Comparison of ENCODE assay signal across 16 cellular contexts in the genomic region with DNA sequence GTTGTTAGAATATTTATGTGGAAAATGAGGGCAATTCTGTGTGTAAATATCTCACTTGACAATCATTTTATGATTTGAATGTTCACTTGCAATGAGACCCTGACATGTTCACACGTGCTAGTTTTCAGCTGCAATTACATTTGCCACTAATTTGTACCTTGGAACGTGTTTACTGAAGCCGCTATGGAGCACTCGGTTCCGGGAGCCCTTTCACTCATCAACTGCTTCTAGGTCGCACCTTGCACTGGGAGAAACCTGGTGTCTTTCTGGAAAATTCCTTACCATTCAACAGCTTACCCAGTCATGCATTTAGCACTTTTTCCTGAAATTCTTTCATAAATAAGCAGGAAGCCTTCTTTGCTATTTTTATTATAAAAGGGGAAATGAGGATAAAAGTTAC.
A peak's percentile ranks its signal among the peaks of the same experiment; 100 is the strongest.
DNase-seq lines count a peak whose midpoint lies in the region; ATAC-seq and TF ChIP-seq lines count a peak whose summit lies in the region.
"Had no signal": no experiment of that assay in that cellular context is flagged by ENCODE, and none has a peak within 500 bp of the region (broad histone marks: within the 10 kb centered on the region; RNA-seq: fewer than 3 reads in every experiment).

No MANE protein-coding gene starts in this region.

- peak overlapping the region; percentile 47 for H3K27ac Mint-ChIP-seq in WTC11
- H3K27ac Mint-ChIP-seq: CD4-positive, alpha-beta memory T cell; IgD-negative memory B cell had no signal

- CTCF ChIA-PET in WTC11 (lab: Charles Lee) = no interaction called here

- no peaks in the 10 kb centered on the region for H3K27me3 ChIP-seq in BLaER1 treated with 17β-estradiol and CSF1 and Interleukin-3, amounts not matched to agents 10 nM and 100 nM

- intact Hi-C loops in mucosa of descending colon (cut with DNase I, micrococcal nuclease) = no loop called here

- ATAC-seq in WTC11 (no peak), mucosa of descending colon (peak; percentile 93), HG03565 (IDR thresholded peaks at IDR 0.05; ENCODE audit: unreplicated experiment) (no peak)

- H3K36me3 Mint-ChIP-seq in WTC11 = no peaks in the 10 kb centered on the region
- H3K36me3 Mint-ChIP-seq: CD4-positive, alpha-beta memory T cell had no signal

- H3K36me3 ChIP-seq in BLaER1 treated with 17β-estradiol and CSF1 and Interleukin-3, amounts not matched to agents 10 nM and 100 nM = no peaks in the 10 kb centered on the region
- H3K36me3 ChIP-seq in mucosa of descending colon (ENCODE audit: low read depth) = no peaks in the 10 kb centered on the region
- H3K36me3 ChIP-seq: SJSA1 had no signal

- H3K4me3 ChIP-seq in BLaER1 treated with 17β-estradiol and CSF1 and Interleukin-3, amounts not matched to agents 10 nM and 100 nM = no peak overlapping the region
- H3K4me3 ChIP-seq in mucosa of descending colon = no peak overlapping the region
- H3K4me3 ChIP-seq: SJSA1 had no signal

- peaks cover 92% of the 10 kb centered on the region for H3K4me1 Mint-ChIP-seq in WTC11

- TF ChIP-seq CTCF in WTC11 (IDR thresholded peaks at IDR 0.05) (no peak), mucosa of descending colon (IDR thresholded peaks at IDR 0.05) (no peak)

- H4K20me1 ChIP-seq in BLaER1 treated with 17β-estradiol and CSF1 and Interleukin-3, amounts not matched to agents 10 nM and 100 nM = no peaks in the 10 kb centered on the region; a peak in 1 of 22 replicates

- peaks cover 20 to 43% (median 37%) of the 10 kb centered on the region in 10 experiments for H3K4me1 ChIP-seq in BLaER1 treated with 17β-estradiol and CSF1 and Interleukin-3, amounts not matched to agents 10 nM and 100 nM
- H3K4me1 ChIP-seq in mucosa of descending colon (ENCODE audit: low read depth) = peaks cover 12% of the 10 kb centered on the region
- H3K4me1 ChIP-seq: SJSA1 had no signal

- DNase-seq in NCI-H1417 treated with DMSO at 0.1 percent for 48 hours (lab: John Stamatoyannopoulos, UW) = peak; percentile 92
- no peak for DNase-seq in WTC11 (ENCODE audit: low spot score)
- peak in 1 of 3 donors; percentile 56 for DNase-seq in mucosa of descending colon
- no peak for DNase-seq in activated CD4-positive, alpha-beta T cell treated with anti-CD3 and anti-CD28 coated beads for 1 hour
- DNase-seq in NCI-H345 treated with DMSO at 0.1 percent for 48 hours (lab: John Stamatoyannopoulos, UW; ENCODE audit: unreplicated experiment) = no peak
- no peak for DNase-seq in NCI-H226
- DNase-seq: AML-193; CD4-positive, alpha-beta memory T cell; DND-41; GDM1; NCI-H2171 treated with DMSO at 0.1 percent for 48 hours; NCI-H524 had no signal

- H3K4me3 Mint-ChIP-seq in WTC11 = no peak overlapping the region
- H3K4me3 Mint-ChIP-seq: CD4-positive, alpha-beta memory T cell; IgD-negative memory B cell had no signal

- H3K9me3 Mint-ChIP-seq in WTC11 = no peaks in the 10 kb centered on the region
- H3K9me3 Mint-ChIP-seq: CD4-positive, alpha-beta memory T cell; IgD-negative memory B cell had no signal

- peak overlapping the region; percentile 3 to 67 (median 39); a peak in 16 of 22 replicates for H3K4me2 ChIP-seq in BLaER1 treated with 17β-estradiol and CSF1 and Interleukin-3, amounts not matched to agents 10 nM and 100 nM

- POLR2A ChIA-PET in WTC11 (lab: Charles Lee) = interaction anchor here (0.6 kb wide), 1 partner anchor 59 kb away, joined by 7 read pairs; no protein-coding TSS in a partner anchor

- H3K9ac ChIP-seq in BLaER1 treated with 17β-estradiol and CSF1 and Interleukin-3, amounts not matched to agents 10 nM and 100 nM = no peak overlapping the region

- no peaks in the 10 kb centered on the region for H3K9me3 ChIP-seq in BLaER1 treated with 17β-estradiol and CSF1 and Interleukin-3, amounts not matched to agents 10 nM and 100 nM (replicated peaks in 1 of 11)
- H3K9me3 ChIP-seq in mucosa of descending colon = no peaks in the 10 kb centered on the region
- H3K9me3 ChIP-seq: SJSA1 had no signal

- H3K27me3 Mint-ChIP-seq in WTC11 (ENCODE audit: low read depth) = no peaks in the 10 kb centered on the region
- H3K27me3 Mint-ChIP-seq: CD4-positive, alpha-beta memory T cell; IgD-negative memory B cell had no signal

- no peak overlapping the region for H3K27ac ChIP-seq in BLaER1 treated with 17β-estradiol and CSF1 and Interleukin-3, amounts not matched to agents 10 nM and 100 nM
- H3K27ac ChIP-seq: SJSA1 had no signal

TF ChIP-seq in WTC11, 78 proteins besides CTCF, POLR2A, EP300 and RAD21:
- TF ChIP-seq ZNF219 (CRISPR knock-in tag; IDR thresholded peaks at IDR 0.05; ENCODE audit: borderline replicate concordance) = no peak
- TF ChIP-seq, protein P1, sequence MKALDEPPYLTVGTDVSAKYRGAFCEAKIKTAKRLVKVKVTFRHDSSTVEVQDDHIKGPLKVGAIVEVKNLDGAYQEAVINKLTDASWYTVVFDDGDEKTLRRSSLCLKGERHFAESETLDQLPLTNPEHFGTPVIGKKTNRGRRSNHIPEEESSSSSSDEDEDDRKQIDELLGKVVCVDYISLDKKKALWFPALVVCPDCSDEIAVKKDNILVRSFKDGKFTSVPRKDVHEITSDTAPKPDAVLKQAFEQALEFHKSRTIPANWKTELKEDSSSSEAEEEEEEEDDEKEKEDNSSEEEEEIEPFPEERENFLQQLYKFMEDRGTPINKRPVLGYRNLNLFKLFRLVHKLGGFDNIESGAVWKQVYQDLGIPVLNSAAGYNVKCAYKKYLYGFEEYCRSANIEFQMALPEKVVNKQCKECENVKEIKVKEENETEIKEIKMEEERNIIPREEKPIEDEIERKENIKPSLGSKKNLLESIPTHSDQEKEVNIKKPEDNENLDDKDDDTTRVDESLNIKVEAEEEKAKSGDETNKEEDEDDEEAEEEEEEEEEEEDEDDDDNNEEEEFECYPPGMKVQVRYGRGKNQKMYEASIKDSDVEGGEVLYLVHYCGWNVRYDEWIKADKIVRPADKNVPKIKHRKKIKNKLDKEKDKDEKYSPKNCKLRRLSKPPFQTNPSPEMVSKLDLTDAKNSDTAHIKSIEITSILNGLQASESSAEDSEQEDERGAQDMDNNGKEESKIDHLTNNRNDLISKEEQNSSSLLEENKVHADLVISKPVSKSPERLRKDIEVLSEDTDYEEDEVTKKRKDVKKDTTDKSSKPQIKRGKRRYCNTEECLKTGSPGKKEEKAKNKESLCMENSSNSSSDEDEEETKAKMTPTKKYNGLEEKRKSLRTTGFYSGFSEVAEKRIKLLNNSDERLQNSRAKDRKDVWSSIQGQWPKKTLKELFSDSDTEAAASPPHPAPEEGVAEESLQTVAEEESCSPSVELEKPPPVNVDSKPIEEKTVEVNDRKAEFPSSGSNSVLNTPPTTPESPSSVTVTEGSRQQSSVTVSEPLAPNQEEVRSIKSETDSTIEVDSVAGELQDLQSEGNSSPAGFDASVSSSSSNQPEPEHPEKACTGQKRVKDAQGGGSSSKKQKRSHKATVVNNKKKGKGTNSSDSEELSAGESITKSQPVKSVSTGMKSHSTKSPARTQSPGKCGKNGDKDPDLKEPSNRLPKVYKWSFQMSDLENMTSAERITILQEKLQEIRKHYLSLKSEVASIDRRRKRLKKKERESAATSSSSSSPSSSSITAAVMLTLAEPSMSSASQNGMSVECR (CRISPR knock-in tag; IDR thresholded peaks at IDR 0.05; ENCODE audit: borderline replicate concordance) = no peak
- TF ChIP-seq, protein P2, sequence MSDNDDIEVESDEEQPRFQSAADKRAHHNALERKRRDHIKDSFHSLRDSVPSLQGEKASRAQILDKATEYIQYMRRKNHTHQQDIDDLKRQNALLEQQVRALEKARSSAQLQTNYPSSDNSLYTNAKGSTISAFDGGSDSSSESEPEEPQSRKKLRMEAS (CRISPR knock-in tag; IDR thresholded peaks at IDR 0.05) = no peak
- no peak for TF ChIP-seq FOXK1 (CRISPR knock-in tag; IDR thresholded peaks at IDR 0.05)
- no peak for TF ChIP-seq ZNF416 (CRISPR knock-in tag; IDR thresholded peaks at IDR 0.05)
- TF ChIP-seq, protein P3, sequence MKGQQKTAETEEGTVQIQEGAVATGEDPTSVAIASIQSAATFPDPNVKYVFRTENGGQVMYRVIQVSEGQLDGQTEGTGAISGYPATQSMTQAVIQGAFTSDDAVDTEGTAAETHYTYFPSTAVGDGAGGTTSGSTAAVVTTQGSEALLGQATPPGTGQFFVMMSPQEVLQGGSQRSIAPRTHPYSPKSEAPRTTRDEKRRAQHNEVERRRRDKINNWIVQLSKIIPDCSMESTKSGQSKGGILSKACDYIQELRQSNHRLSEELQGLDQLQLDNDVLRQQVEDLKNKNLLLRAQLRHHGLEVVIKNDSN (CRISPR knock-in tag; IDR thresholded peaks at IDR 0.05) = no peak
- TF ChIP-seq SOX15 (CRISPR knock-in tag; IDR thresholded peaks at IDR 0.05) = no peak
- TF ChIP-seq NFYB (CRISPR knock-in tag; conservative IDR thresholded peaks at IDR 0.05; ENCODE audit: low read depth) = no peak
- no peak for TF ChIP-seq ZSCAN18 (CRISPR knock-in tag; IDR thresholded peaks at IDR 0.05)
- no peak for TF ChIP-seq ZBTB21 (CRISPR knock-in tag; IDR thresholded peaks at IDR 0.05; ENCODE audit: borderline replicate concordance)
- no peak for TF ChIP-seq TEAD4 (CRISPR knock-in tag; IDR thresholded peaks at IDR 0.05)
- no peak for TF ChIP-seq ATF3 (CRISPR knock-in tag; conservative IDR thresholded peaks at IDR 0.05)
